ENCODE assay signal across 8 cellular contexts in the genomic region with DNA sequence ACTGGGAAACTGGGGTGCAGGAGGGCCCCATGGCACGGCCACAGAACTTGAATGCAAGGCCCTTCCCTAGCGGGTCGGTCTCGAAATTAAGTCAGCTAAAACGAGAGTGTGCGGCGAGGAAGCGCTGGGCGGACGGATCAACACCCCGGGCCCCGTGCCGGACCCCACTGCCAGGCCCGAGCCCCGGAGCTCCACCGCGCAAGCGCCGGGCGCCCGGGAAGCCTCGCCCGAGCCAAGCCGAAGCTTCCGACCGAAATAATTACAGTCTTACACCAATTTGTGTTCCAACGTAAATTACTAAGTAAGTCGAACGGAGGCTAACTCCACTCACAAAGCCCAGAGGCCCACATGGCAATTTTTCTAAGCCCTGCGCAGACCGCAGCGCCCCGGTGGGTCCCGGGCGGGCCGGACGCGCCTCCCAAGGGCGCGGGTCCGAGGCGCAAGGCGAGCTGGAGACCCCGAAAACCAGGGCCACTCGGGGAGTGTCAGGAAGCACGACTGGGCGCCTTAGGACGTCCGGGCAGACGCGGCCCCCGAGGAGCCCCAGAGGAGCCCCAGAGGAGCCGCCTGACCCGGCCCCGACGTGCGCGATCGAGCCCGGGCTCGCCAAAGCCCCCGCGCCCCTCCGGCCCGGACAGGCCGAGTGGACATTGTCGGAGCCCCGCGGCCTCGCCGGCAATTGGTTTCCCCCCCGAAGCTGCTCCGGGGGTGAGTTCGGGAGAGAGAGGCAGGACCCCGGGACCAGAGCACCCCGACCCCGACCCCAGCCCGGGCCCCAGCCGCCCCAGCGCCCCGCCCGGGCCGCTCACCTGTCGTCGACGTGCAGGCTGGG. TPM values are rescaled to one million over a fixed set of nuclear protein-coding genes. Genes with fewer than 3 reads are reported as not detected.
DNase-seq lines count a peak whose midpoint lies in the region; ATAC-seq, FAIRE-seq and TF ChIP-seq lines count a peak whose summit lies in the region.

No MANE protein-coding gene starts in this region.

- H3K4me3 ChIP-seq in A549, result peak overlapping the region; percentile 92
- H3K4me3 ChIP-seq in HUES48 (ENCODE audit: low read depth, low read length), result peak overlapping the region; percentile 62

- peaks cover 45% of the 10 kb centered on the region for H3K4me1 ChIP-seq in A549
- peaks cover 61% of the 10 kb centered on the region for H3K4me1 ChIP-seq in HUES48 (ENCODE audit: control insufficient read depth, insufficient read depth, low read length)

- no peak for TF ChIP-seq RAD21 in A549 (conservative IDR thresholded peaks at IDR 0.05 in 1 of 2, IDR thresholded peaks at IDR 0.05 in 1 of 2)

- no peak for TF ChIP-seq POLR2A in A549 (IDR thresholded peaks at IDR 0.05; ENCODE audit: low read length)

- H3K4me1 Mint-ChIP-seq in mesothelial cell of epicardium, result peaks cover 63% of the 10 kb centered on the region

- peak overlapping the region; percentile 76 for H3K27ac Mint-ChIP-seq in mesothelial cell of epicardium

- peak in 1 of 2 experiments; percentile 5; a peak in 2 of 6 replicates for ATAC-seq in A549
- ATAC-seq in HG03442 (IDR thresholded peaks at IDR 0.05; ENCODE audit: unreplicated experiment), result no peak
- no peak for ATAC-seq in HG02588 (IDR thresholded peaks at IDR 0.05; ENCODE audit: unreplicated experiment)

- no peaks in the 10 kb centered on the region for H3K36me3 ChIP-seq in HUES48 (ENCODE audit: control insufficient read depth, insufficient read depth, low read length)

- peak overlapping the region; percentile 74 to 92 for H3K27ac ChIP-seq in A549
- no peak overlapping the region for H3K27ac ChIP-seq in HUES48 (ENCODE audit: low read depth, low read length)

- no peak for FAIRE-seq in A549 (lab: Jason Lieb, UNC)

- H3K9me3 Mint-ChIP-seq in mesothelial cell of epicardium, result no peaks in the 10 kb centered on the region

- H3K9ac ChIP-seq in HUES48 (ENCODE audit: low read depth, low read length), result no peak overlapping the region

- H3K9me3 ChIP-seq in A549, result no peaks in the 10 kb centered on the region
- no peaks in the 10 kb centered on the region for H3K9me3 ChIP-seq in HUES48 (ENCODE audit: control insufficient read depth, insufficient read depth, low read length)

- peaks cover 90% of the 10 kb centered on the region for H3K27me3 Mint-ChIP-seq in mesothelial cell of epicardium (ENCODE audit: low read depth)

- WGBS in A549 (ENCODE audit: missing lambda C conversion rate), result 49% methylated on average over 16 of the region's 86 CpGs

- H3K4me2 ChIP-seq in A549, result peak overlapping the region; percentile 99

- no peak for TF ChIP-seq EP300 in A549 (IDR thresholded peaks at IDR 0.05)

- DNase-seq in A549 (ENCODE audit: low read depth in 1 of 2, low spot score in 1 of 2), result no peak
- peak; percentile 58 for DNase-seq in ecto neural progenitor cell (ENCODE audit: low spot score)
- no peak for DNase-seq in mesothelial cell of epicardium (ENCODE audit: low spot score in 2 of 2, unreplicated experiment in 2 of 2)
- DNase-seq in stimulated activated CD4-positive, alpha-beta T cell treated with anti-CD3 and anti-CD28 coated beads, Interleukin-1b, Interleukin-23, amount 100 ng/mL, for 48 hours, result no peak
- no peak for DNase-seq in nucleus accumbens (lab: John Stamatoyannopoulos, UW)

- peaks cover 96% of the 10 kb centered on the region for H3K27me3 ChIP-seq in HUES48 (ENCODE audit: control insufficient read depth, insufficient read depth, low read length)

- POLR2A ChIA-PET in A549 (lab: Yijun Ruan, JAX), result interaction anchor here (1.4 to 3.9 kb wide), 2 partner anchors 12 to 87 kb away, joined by 3 to 36 read pairs; no protein-coding TSS in a partner anchor

- CTCF ChIA-PET in A549 (lab: Yijun Ruan, JAX), result interaction anchor here (0.6 to 14.3 kb wide), 6 partner anchors 10 to 152 kb away, joined by 3 to 172 read pairs (median 3); no protein-coding TSS in a partner anchor

- no peaks in the 10 kb centered on the region for H3K36me3 Mint-ChIP-seq in mesothelial cell of epicardium

- TF ChIP-seq CTCF in A549 (IDR thresholded peaks at IDR 0.05) (no peak), mesothelial cell of epicardium (IDR thresholded peaks at IDR 0.05; ENCODE audit: unreplicated experiment) (no peak)

- H3K4me3 Mint-ChIP-seq in mesothelial cell of epicardium, result peak overlapping the region; percentile 80

TF ChIP-seq in A549, 52 proteins besides CTCF, POLR2A, EP300 and RAD21:
- TF ChIP-seq HDAC2 (IDR thresholded peaks at IDR 0.05), result no peak
- TF ChIP-seq, protein P1, sequence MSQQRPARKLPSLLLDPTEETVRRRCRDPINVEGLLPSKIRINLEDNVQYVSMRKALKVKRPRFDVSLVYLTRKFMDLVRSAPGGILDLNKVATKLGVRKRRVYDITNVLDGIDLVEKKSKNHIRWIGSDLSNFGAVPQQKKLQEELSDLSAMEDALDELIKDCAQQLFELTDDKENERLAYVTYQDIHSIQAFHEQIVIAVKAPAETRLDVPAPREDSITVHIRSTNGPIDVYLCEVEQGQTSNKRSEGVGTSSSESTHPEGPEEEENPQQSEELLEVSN (IDR thresholded peaks at IDR 0.05; ENCODE audit: borderline replicate concordance, low read depth), result peak; percentile 35; the same call in 1 of the 2 replicates
- TF ChIP-seq RARB (CRISPR knock-in tag; IDR thresholded peaks at IDR 0.05), result no peak

RNA-seq across cellular contexts. Expression of gene RIPK4, which starts 0.6 kb away (rescaled TPM):
- polyA plus RNA-seq in A549 (2011; rRNA removed), result 3.0 and 3.3 TPM in 2 replicates
- 5.8 and 8.1 TPM in 2 replicates for polyA plus RNA-seq in A549 (2012; cell fraction: cytosol; rRNA removed)
- 29.3 and 29.7 TPM in 2 replicates for polyA plus RNA-seq in A549 (2012; cell fraction: nucleus; rRNA removed)
- 5.1 to 6.4 TPM (median 5.7 TPM) in 3 replicates for polyA plus RNA-seq in A549 (2017; fragmentation: RNase III; extraction: RNeasy Plus Mini Kit Qiagen cat#74134 plus additional on column Dnase treatment)
- 5.0 and 8.3 TPM in 2 replicates for polyA minus RNA-seq in A549 (2011; rRNA and poly(A)+ RNA removed)
- 14.7 to 16.0 TPM (median 15.7 TPM) in 3 replicates for total RNA-seq in mesothelial cell of epicardium
